1 cellular context compared by ENCODE assay signal in the genomic region with DNA sequence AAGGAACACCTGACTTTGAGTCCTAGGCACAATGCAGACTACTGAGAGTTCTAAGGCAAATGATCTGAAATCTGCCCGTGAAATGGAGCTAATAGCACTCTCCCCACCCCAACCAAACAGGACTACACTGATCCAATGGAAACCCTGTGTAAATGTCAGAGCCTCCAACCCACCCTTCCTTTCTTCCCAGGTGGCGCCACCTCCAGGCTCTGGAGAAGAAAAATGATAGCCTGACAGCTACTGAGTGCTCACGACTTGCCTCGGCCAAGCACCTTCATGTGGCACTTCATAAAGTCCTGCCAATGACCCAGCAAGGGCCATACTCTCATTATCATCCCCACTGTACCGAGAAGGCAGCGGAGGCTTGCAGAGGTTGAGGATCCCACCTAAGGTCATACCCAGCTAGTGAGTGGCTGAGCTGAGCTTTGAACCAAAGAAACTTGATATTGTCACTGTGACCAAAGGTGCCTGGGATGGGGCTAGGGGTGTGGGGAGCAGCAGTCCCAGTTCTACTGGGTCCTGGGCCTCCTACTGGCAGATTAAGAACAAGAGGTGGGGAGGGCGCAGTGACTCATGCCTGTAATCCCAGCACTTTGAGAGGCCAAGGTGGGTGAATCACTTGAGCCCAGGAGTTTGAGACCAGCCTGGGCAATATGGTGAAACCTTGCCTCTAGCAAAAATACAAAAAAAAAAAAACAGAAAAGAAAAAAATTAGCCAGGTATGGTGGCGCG.
TF ChIP-seq lines count a peak whose summit lies in the region.

No MANE protein-coding gene starts in this region.

TF ChIP-seq in HEK293, 187 proteins besides CTCF, POLR2A, EP300 and RAD21 (continued from another document):
- TF ChIP-seq, protein P1, sequence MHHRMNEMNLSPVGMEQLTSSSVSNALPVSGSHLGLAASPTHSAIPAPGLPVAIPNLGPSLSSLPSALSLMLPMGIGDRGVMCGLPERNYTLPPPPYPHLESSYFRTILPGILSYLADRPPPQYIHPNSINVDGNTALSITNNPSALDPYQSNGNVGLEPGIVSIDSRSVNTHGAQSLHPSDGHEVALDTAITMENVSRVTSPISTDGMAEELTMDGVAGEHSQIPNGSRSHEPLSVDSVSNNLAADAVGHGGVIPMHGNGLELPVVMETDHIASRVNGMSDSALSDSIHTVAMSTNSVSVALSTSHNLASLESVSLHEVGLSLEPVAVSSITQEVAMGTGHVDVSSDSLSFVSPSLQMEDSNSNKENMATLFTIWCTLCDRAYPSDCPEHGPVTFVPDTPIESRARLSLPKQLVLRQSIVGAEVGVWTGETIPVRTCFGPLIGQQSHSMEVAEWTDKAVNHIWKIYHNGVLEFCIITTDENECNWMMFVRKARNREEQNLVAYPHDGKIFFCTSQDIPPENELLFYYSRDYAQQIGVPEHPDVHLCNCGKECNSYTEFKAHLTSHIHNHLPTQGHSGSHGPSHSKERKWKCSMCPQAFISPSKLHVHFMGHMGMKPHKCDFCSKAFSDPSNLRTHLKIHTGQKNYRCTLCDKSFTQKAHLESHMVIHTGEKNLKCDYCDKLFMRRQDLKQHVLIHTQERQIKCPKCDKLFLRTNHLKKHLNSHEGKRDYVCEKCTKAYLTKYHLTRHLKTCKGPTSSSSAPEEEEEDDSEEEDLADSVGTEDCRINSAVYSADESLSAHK (tag by site-specific recombination; IDR thresholded peaks at IDR 0.05): no peak
- 0 out of 2 replicates have a peak, but pooled peaks have one; percentile 27 for TF ChIP-seq SP7 (tag by site-specific recombination; IDR thresholded peaks at IDR 0.05)
- TF ChIP-seq REPIN1 (tag by site-specific recombination; IDR thresholded peaks at IDR 0.05; ENCODE audit: low read depth): no peak
- TF ChIP-seq OSR2 (tag by site-specific recombination; IDR thresholded peaks at IDR 0.05): no peak
- TF ChIP-seq ZNF514 (tag by site-specific recombination; IDR thresholded peaks at IDR 0.05): no peak
- TF ChIP-seq, protein P2, sequence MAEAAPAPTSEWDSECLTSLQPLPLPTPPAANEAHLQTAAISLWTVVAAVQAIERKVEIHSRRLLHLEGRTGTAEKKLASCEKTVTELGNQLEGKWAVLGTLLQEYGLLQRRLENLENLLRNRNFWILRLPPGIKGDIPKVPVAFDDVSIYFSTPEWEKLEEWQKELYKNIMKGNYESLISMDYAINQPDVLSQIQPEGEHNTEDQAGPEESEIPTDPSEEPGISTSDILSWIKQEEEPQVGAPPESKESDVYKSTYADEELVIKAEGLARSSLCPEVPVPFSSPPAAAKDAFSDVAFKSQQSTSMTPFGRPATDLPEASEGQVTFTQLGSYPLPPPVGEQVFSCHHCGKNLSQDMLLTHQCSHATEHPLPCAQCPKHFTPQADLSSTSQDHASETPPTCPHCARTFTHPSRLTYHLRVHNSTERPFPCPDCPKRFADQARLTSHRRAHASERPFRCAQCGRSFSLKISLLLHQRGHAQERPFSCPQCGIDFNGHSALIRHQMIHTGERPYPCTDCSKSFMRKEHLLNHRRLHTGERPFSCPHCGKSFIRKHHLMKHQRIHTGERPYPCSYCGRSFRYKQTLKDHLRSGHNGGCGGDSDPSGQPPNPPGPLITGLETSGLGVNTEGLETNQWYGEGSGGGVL (tag by site-specific recombination; IDR thresholded peaks at IDR 0.05): 0 out of 2 replicates have a peak, but pooled peaks have one; percentile 7
- TF ChIP-seq, protein P3, sequence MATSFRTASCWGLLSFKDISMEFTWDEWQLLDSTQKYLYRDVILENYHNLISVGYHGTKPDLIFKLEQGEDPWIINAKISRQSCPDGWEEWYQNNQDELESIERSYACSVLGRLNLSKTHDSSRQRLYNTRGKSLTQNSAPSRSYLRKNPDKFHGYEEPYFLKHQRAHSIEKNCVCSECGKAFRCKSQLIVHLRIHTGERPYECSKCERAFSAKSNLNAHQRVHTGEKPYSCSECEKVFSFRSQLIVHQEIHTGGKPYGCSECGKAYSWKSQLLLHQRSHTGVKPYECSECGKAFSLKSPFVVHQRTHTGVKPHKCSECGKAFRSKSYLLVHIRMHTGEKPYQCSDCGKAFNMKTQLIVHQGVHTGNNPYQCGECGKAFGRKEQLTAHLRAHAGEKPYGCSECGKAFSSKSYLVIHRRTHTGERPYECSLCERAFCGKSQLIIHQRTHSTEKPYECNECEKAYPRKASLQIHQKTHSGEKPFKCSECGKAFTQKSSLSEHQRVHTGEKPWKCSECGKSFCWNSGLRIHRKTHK (tag by site-specific recombination; IDR thresholded peaks at IDR 0.05): 0 out of 2 replicates have a peak, but pooled peaks have one; percentile 5
